19 cellular contexts compared by ENCODE assay signal in the genomic region with DNA sequence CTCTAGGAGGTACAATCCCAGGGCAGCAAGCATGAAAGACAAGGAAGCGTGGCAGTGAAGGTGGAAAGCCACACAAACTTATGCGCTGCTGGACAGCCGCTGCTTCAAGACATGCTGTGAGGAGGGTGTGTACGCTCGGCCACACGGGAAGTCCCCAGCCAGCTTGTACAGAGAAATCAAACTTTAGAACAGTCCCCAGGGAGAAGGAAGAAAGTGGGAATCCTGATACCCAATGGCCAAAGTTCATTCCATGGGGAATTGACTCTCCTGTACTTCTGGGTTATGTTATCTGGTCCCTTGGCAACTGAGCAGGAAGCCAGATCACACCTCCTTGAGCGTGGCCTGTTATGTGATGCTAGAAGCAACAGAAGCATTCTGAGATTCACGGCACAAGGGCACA.
DNase-seq lines count a peak whose midpoint lies in the region; ATAC-seq, FAIRE-seq and TF ChIP-seq lines count a peak whose summit lies in the region.
"Had no signal": no experiment of that assay in that cellular context is flagged by ENCODE, and none has a peak within 500 bp of the region (broad histone marks: within the 10 kb centered on the region; RNA-seq: fewer than 3 reads in every experiment).

No MANE protein-coding gene starts in this region.

- H3K27ac Mint-ChIP-seq in neural progenitor cell (peak overlapping the region; percentile 13), progenitor cell of endocrine pancreas (no peak overlapping the region)
- H3K27ac Mint-ChIP-seq: B cell; CD4-positive, CD25-positive, alpha-beta regulatory T cell; CD8-positive, alpha-beta memory T cell had no signal

- H3K36me3 ChIP-seq in neural progenitor cell: no peaks in the 10 kb centered on the region

- TF ChIP-seq CTCF in D721Med (IDR thresholded peaks at IDR 0.05; ENCODE audit: insufficient read depth, missing control alignments) (no peak), neural progenitor cell (IDR thresholded peaks at IDR 0.05) (no peak), progenitor cell of endocrine pancreas (IDR thresholded peaks at IDR 0.05; ENCODE audit: unreplicated experiment) (no peak)

- no peak overlapping the region for H2AFZ ChIP-seq in neural progenitor cell (replicated peaks)

- no peaks in the 10 kb centered on the region for H3K9me3 ChIP-seq in neural progenitor cell (ENCODE audit: low read depth)

- H3K4me3 Mint-ChIP-seq in neural progenitor cell (no peak overlapping the region), progenitor cell of endocrine pancreas (ENCODE audit: low read depth) (no peak overlapping the region)
- H3K4me3 Mint-ChIP-seq: B cell; CD4-positive, CD25-positive, alpha-beta regulatory T cell; CD8-positive, alpha-beta memory T cell had no signal

- H3K27me3 ChIP-seq in neural progenitor cell: no peaks in the 10 kb centered on the region

- H3K4me1 Mint-ChIP-seq in neural progenitor cell (peaks cover 21% of the 10 kb centered on the region), progenitor cell of endocrine pancreas (ENCODE audit: low read depth) (peaks cover 7% of the 10 kb centered on the region)
- H3K4me1 Mint-ChIP-seq: B cell; CD4-positive, CD25-positive, alpha-beta regulatory T cell; CD8-positive, alpha-beta memory T cell had no signal

- no peaks in the 10 kb centered on the region for H3K79me2 ChIP-seq in neural progenitor cell (ENCODE audit: low read depth)

- DNase-seq in D721Med (ENCODE audit: insufficient read length, low spot score) (no peak), SK-N-DZ (ENCODE audit: low spot score) (peak; percentile 27), left kidney (ENCODE audit: low read depth, low spot score) (peak; percentile 16), neural progenitor cell (ENCODE audit: low spot score) (no peak), progenitor cell of endocrine pancreas (ENCODE audit: low spot score, unreplicated experiment) (no peak), amniotic stem cell (lab: John Stamatoyannopoulos, UW) (no peak)
- DNase-seq: C1 segment of cervical spinal cord; CD4-positive, CD25-positive, alpha-beta regulatory T cell; CD8-positive, alpha-beta memory T cell; COR-L47; GOT3; H7 had no signal

- H3K4me2 ChIP-seq in neural progenitor cell: no peak overlapping the region

- H3K36me3 Mint-ChIP-seq in neural progenitor cell (no peaks in the 10 kb centered on the region), progenitor cell of endocrine pancreas (ENCODE audit: insufficient read depth) (no peaks in the 10 kb centered on the region)
- H3K36me3 Mint-ChIP-seq: CD4-positive, CD25-positive, alpha-beta regulatory T cell had no signal

- FAIRE-seq in D721Med (lab: Jason Lieb, UNC): peak; percentile 48
- FAIRE-seq: G401.6, GM12891, GM19239, K562 had no signal

- H4K20me1 ChIP-seq in neural progenitor cell (ENCODE audit: low read depth): no peaks in the 10 kb centered on the region

- H3K9ac ChIP-seq in neural progenitor cell: no peak overlapping the region

- no peak overlapping the region for H3K4me3 ChIP-seq in neural progenitor cell
- H3K4me3 ChIP-seq: K562 had no signal

- no peak overlapping the region for H3K27ac ChIP-seq in neural progenitor cell
- H3K27ac ChIP-seq: HL-60 had no signal

- H3F3A ChIP-seq in neural progenitor cell (ENCODE audit: low read depth): peaks cover 6% of the 10 kb centered on the region

- no peak for ATAC-seq in HG02759 (IDR thresholded peaks at IDR 0.05; ENCODE audit: unreplicated experiment)
- ATAC-seq: K562 had no signal

- peaks cover 22% of the 10 kb centered on the region for H3K4me1 ChIP-seq in neural progenitor cell

- H3K27me3 Mint-ChIP-seq in neural progenitor cell (ENCODE audit: insufficient read depth, low read depth) (peaks cover 7% of the 10 kb centered on the region), progenitor cell of endocrine pancreas (peaks cover 11% of the 10 kb centered on the region)

- H3K9me3 Mint-ChIP-seq in neural progenitor cell: no peaks in the 10 kb centered on the region
- no peaks in the 10 kb centered on the region for H3K9me3 Mint-ChIP-seq in progenitor cell of endocrine pancreas (ENCODE audit: low read depth)

Comparison
In these comparisons a context has a peak if more than half of its experiments do, and no peak if none do; other contexts are left out.
1. DNase-seq: peak in SK-N-DZ (single experiment) and left kidney (single experiment); none in D721Med (single experiment), neural progenitor cell (single experiment), progenitor cell of endocrine pancreas (single experiment) and amniotic stem cell (single experiment).